Comparison of ENCODE assay signal across 8 cellular contexts in the genomic region with DNA sequence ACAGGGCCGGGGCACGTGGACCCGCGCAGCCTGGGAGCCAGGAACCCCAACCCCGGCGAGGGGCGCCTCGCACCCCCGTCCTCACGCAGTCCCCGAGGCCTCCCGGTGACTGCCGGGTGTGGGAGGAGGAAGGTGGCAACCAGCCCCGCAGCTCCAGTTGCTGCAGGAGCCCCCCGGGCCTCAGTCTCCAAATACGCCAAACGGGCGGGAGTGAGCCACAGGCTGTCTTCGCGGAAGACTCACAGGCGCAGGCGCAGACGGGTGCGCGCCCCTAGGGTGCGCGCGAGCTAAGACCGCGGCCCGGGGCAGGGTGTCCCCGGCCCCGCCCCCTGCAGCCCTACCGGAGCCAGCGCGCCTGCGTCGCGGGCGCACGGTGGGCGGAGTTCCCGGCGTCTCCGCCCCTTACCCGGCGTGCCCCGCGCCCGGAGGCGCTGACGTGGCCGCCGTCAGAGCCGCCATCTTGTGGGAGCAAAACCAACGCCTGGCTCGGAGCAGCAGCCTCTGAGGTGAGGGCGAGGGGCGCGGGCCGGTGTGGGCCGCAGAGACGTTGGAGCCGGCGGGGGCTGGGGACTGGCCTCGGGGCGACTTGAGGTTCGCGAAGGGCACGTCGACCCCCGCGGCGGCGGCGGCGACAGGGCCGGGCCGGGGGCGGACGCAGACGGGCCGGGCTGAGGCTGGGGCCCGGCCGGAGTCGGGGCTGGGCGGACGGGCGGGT. TPM values are rescaled to one million over a fixed set of nuclear protein-coding genes. Genes with fewer than 3 reads are reported as not detected.
DNase-seq lines count a peak whose midpoint lies in the region; ATAC-seq and TF ChIP-seq lines count a peak whose summit lies in the region.

TSS of gene ARF1 (plus strand) at position 449 of the 715 bp plus-strand sequence. CDS start 14,407 bp downstream, outside the sequence.

- H3K9me3 Mint-ChIP-seq in T-helper 1 cell treated with Interleukin-12 subunit alpha and Interleukin-12 subunit beta and Interleukin-4 antibody, amounts not matched to agents 30 μg/mL and 1 μg/mL, for 36 hours: no peaks in the 10 kb centered on the region

- DNase-seq in NCI-H1694 treated with DMSO at 0.1 percent for 48 hours (lab: John Stamatoyannopoulos, UW) (peak; percentile 86), amniotic stem cell (lab: John Stamatoyannopoulos, UW) (peak; percentile 71), left ventricle myocardium inferior (peak; percentile 92), psoas muscle (peak; percentile 91 to 96)

- H3K4me3 ChIP-seq in left ventricle myocardium inferior (peak within 1 kb of the TSS; percentile 100), psoas muscle (peak within 1 kb of the TSS; percentile 99), urinary bladder (ENCODE audit: low read depth, low read length) (peak within 1 kb of the TSS; percentile 96)

- no peaks in the 10 kb centered on the region for H3K9me3 ChIP-seq in left ventricle myocardium inferior (replicated peaks)
- no peaks in the 10 kb centered on the region for H3K9me3 ChIP-seq in psoas muscle

- peak; percentile 38 for TF ChIP-seq CTCF in left ventricle myocardium inferior (IDR thresholded peaks at IDR 0.05; ENCODE audit: borderline replicate concordance)
- TF ChIP-seq CTCF in psoas muscle (IDR thresholded peaks at IDR 0.05): no peak

- peak within 1 kb of the TSS; percentile 99 for H3K27ac ChIP-seq in left ventricle myocardium inferior (replicated peaks)
- peak within 1 kb of the TSS; percentile 100 for H3K27ac ChIP-seq in psoas muscle
- peak within 1 kb of the TSS; percentile 100 for H3K27ac ChIP-seq in urinary bladder (ENCODE audit: low read depth)

- no peaks in the 10 kb centered on the region for H3K27me3 Mint-ChIP-seq in T-helper 1 cell treated with Interleukin-12 subunit alpha and Interleukin-12 subunit beta and Interleukin-4 antibody, amounts not matched to agents 30 μg/mL and 1 μg/mL, for 36 hours (ENCODE audit: low read depth)

- peak within 1 kb of the TSS; percentile 92 for H3K27ac Mint-ChIP-seq in T-helper 1 cell treated with Interleukin-12 subunit alpha and Interleukin-12 subunit beta and Interleukin-4 antibody, amounts not matched to agents 30 μg/mL and 1 μg/mL, for 36 hours

- peak within 1 kb of the TSS; percentile 94 for H3K4me3 Mint-ChIP-seq in T-helper 1 cell treated with Interleukin-12 subunit alpha and Interleukin-12 subunit beta and Interleukin-4 antibody, amounts not matched to agents 30 μg/mL and 1 μg/mL, for 36 hours

- intact Hi-C loops in left ventricle myocardium inferior (cut with micrococcal nuclease): no loop called here
- intact Hi-C loops in psoas muscle (cut with DNase I): loop anchor here in 1 of 2 donors (10.0 kb wide), 1 partner anchor 348 kb away; the partner anchor contains the start of genes JMJD4 and SNAP47

- H3K4me1 ChIP-seq in left ventricle myocardium inferior (peaks cover 64% of the 10 kb centered on the region), psoas muscle (peaks cover 43% of the 10 kb centered on the region), urinary bladder (ENCODE audit: insufficient read depth) (no peaks in the 10 kb centered on the region)

- peaks cover 43% of the 10 kb centered on the region for H3K4me1 Mint-ChIP-seq in T-helper 1 cell treated with Interleukin-12 subunit alpha and Interleukin-12 subunit beta and Interleukin-4 antibody, amounts not matched to agents 30 μg/mL and 1 μg/mL, for 36 hours (ENCODE audit: low read depth)

- whole genome bisulfite sequencing in psoas muscle, 3 donors: 0% methylated on average over 43 to 89 of the region's 89 CpGs
- under 1% methylated on average over 89 of the region's 89 CpGs for WGBS in urinary bladder

- H3K36me3 Mint-ChIP-seq in T-helper 1 cell treated with Interleukin-12 subunit alpha and Interleukin-12 subunit beta and Interleukin-4 antibody, amounts not matched to agents 30 μg/mL and 1 μg/mL, for 36 hours (ENCODE audit: low read depth): peaks cover 22% of the 10 kb centered on the region

- peak; percentile 75 for ATAC-seq in GM18498 (IDR thresholded peaks at IDR 0.05; ENCODE audit: unreplicated experiment)
- ATAC-seq in HG02885 (IDR thresholded peaks at IDR 0.05; ENCODE audit: poor library complexity, unreplicated experiment): peak; percentile 79
- ATAC-seq in psoas muscle: peak; percentile 90 to 95 (median 94)

- H3K27me3 ChIP-seq in left ventricle myocardium inferior (ENCODE audit: low read depth) (no peaks in the 10 kb centered on the region), psoas muscle (ENCODE audit: insufficient read depth in 3 of 3, low read length in 2 of 3) (no peaks in the 10 kb centered on the region)

- no peaks in the 10 kb centered on the region for H3K36me3 ChIP-seq in left ventricle myocardium inferior
- H3K36me3 ChIP-seq in psoas muscle (ENCODE audit: insufficient read depth in 1 of 2, low read depth in 1 of 2): no peaks in the 10 kb centered on the region
- no peaks in the 10 kb centered on the region for H3K36me3 ChIP-seq in urinary bladder (ENCODE audit: insufficient read depth)

RNA-seq across cellular contexts. Expression of gene ARF1, which starts in this region (rescaled TPM):
- total RNA-seq in left ventricle myocardium inferior (294 TPM), psoas muscle (100 to 1,000 TPM; 176 to 328 (median 256) TPM), urinary bladder (112 TPM)
- polyA plus RNA-seq in psoas muscle (100 to 1,000 TPM; 257 to 612 (median 345) TPM), urinary bladder (462 TPM)

Comparison
In these comparisons a context has a peak if more than half of its experiments do, and no peak if none do; other contexts are left out.
1. Peak in every context shown above with its lines: DNase-seq, ATAC-seq, H3K4me3 ChIP-seq and H3K27ac ChIP-seq.